Comparison of ENCODE assay signal across 19 cellular contexts in the genomic region with DNA sequence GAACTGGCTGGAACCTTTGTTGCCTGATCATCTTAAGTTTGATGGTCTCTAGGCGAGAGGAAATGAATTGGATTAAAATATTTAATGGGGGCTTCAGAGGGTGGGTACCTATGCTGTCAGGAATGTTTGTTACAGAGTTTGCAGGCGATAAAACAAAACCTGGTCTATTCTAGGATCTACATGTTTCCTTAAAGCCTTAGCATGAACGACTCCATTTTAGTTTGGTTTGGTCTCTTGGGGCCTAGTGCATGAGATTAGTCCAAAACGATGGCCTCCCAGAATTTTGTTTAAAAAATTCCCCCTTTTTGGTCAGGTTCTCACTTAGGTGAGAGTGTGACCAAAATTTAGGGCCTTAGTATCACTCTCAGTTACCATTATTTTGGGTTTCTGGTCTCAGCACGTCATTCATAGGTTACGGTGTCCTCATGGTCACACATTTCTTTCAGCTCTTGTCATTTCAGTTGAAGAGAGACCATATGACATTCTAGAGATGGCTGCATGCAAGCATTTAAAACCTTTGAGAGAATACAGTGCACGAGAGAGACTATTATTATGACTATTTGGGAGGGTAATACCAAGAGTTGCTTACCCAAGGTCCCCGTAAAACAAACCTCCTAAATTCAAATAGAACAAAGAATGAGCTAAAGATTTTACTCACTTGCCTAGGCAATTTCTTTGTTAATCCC. TPM values are rescaled to one million over a fixed set of nuclear protein-coding genes. Genes with fewer than 3 reads are reported as not detected.
A peak's percentile ranks its signal among the peaks of the same experiment; 100 is the strongest.
DNase-seq lines count a peak whose midpoint lies in the region; ATAC-seq and TF ChIP-seq lines count a peak whose summit lies in the region.
"Had no signal": no experiment of that assay in that cellular context is flagged by ENCODE, and none has a peak within 500 bp of the region (broad histone marks: within the 10 kb centered on the region; RNA-seq: fewer than 3 reads in every experiment).

No MANE protein-coding gene starts in this region.

- H3K4me3 ChIP-seq in WI38 (ENCODE audit: low read depth, low read length), result peak overlapping the region; percentile 39; the same call in 1 of the 2 replicates
- no peak overlapping the region for H3K4me3 ChIP-seq in MG63
- H3K4me3 ChIP-seq: dorsolateral prefrontal cortex, sigmoid colon had no signal

- no peak for DNase-seq in osteocyte (ENCODE audit: extremely low spot score, unreplicated experiment)
- no peak for DNase-seq in DMS53 (lab: John Stamatoyannopoulos, UW)
- no peak for DNase-seq in MG63
- DNase-seq in MV-4-11 (lab: John Stamatoyannopoulos, UW), result no peak
- DNase-seq: activated CD4-positive, alpha-beta T cell treated with anti-CD3 and anti-CD28 coated beads for 48 hours; activated naive CD8-positive, alpha-beta T cell treated with anti-CD3 and anti-CD28 coated beads, Interleukin-2, amount 10 ng/mL, durations not matched to agents 7 days and 5 days; Calu3; dorsolateral prefrontal cortex; kidney; NCI-H2081 treated with DMSO at 0.1 percent for 48 hours; posterior cingulate gyrus; sigmoid colon; T-helper 17 cell had no signal

- no peak for TF ChIP-seq CTCF in WI38 (IDR thresholded peaks at IDR 0.05; ENCODE audit: low read depth, low read length)
- no peak for TF ChIP-seq CTCF in osteocyte (IDR thresholded peaks at IDR 0.05)

- H3K27ac Mint-ChIP-seq in osteocyte (ENCODE audit: unreplicated experiment), result peak overlapping the region; percentile 80
- H3K27ac Mint-ChIP-seq: activated naive CD8-positive, alpha-beta T cell treated with anti-CD3 and anti-CD28 coated beads, Interleukin-2, amount 10 ng/mL, durations not matched to agents 7 days and 5 days; T-helper 17 cell had no signal

- H3K9me3 Mint-ChIP-seq in osteocyte (ENCODE audit: unreplicated experiment), result no peaks in the 10 kb centered on the region

- H3K4me1 Mint-ChIP-seq in osteocyte (ENCODE audit: unreplicated experiment), result peaks cover 29% of the 10 kb centered on the region

- H3K36me3 Mint-ChIP-seq in osteocyte (ENCODE audit: unreplicated experiment), result no peaks in the 10 kb centered on the region

- H3K9me3 ChIP-seq in MG63, result no peaks in the 10 kb centered on the region
- H3K9me3 ChIP-seq: sigmoid colon, tibial nerve had no signal

- H3K36me3 ChIP-seq in MG63, result 0 out of 2 replicates have a peak, but pooled peaks cover 3% of the 10 kb centered on the region
- H3K36me3 ChIP-seq: sigmoid colon had no signal

- no peaks in the 10 kb centered on the region for H3K27me3 ChIP-seq in MG63
- H3K27me3 ChIP-seq: dorsolateral prefrontal cortex, sigmoid colon, tibial nerve had no signal

- ATAC-seq in GM18870 (IDR thresholded peaks at IDR 0.05; ENCODE audit: unreplicated experiment), result peak; percentile 57
- ATAC-seq in HG02870 (IDR thresholded peaks at IDR 0.05; ENCODE audit: unreplicated experiment), result peak; percentile 86
- no peak for ATAC-seq in esophagus mucosa
- ATAC-seq: T-helper 17 cell had no signal

- peak overlapping the region; percentile 41 for H3K4me3 Mint-ChIP-seq in osteocyte (ENCODE audit: unreplicated experiment)
- H3K4me3 Mint-ChIP-seq: activated naive CD8-positive, alpha-beta T cell treated with anti-CD3 and anti-CD28 coated beads, Interleukin-2, amount 10 ng/mL, durations not matched to agents 7 days and 5 days; neural crest cell; T-helper 17 cell had no signal

- H3K27me3 Mint-ChIP-seq in osteocyte (ENCODE audit: unreplicated experiment), result no peaks in the 10 kb centered on the region
- H3K27me3 Mint-ChIP-seq: activated naive CD8-positive, alpha-beta T cell treated with anti-CD3 and anti-CD28 coated beads, Interleukin-2, amount 10 ng/mL, durations not matched to agents 7 days and 5 days; T-helper 17 cell had no signal

RNA-seq across cellular contexts. Expression of a gene that starts 13.8 kb away (rescaled TPM):
- total RNA-seq in osteocyte (25.6 and 26.0 TPM in 2 replicates), esophagus mucosa (12.9 TPM)
- 6.1 and 7.7 TPM in 2 replicates for total RNA-seq in MG63 (2014; rRNA removed; shearing (Covaris generic); ENCODE audit: low replicate concordance)
